In the genomic region with DNA sequence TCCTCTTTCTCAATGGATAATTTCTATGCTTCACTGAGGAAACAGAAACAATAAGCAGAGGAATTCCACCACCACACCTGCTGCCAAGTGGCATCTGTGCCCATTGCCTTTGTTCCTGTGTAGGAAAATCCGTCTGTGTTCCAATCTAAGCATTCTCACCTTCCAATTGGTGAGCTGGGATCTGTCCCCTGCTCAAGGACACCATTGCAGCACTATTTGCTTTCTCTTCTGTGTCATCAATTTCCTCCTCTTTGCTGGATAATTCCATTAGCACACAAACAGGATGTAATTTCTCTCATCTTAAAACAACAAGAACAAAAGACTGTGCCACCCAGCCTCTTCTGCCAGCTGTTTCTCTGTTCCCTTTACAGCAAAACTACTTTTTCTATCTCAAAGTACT, we compare ENCODE assay signal across 1 cellular context.
TF ChIP-seq lines count a peak whose summit lies in the region.

No MANE protein-coding gene starts in this region.

TF ChIP-seq in HepG2, 621 proteins besides CTCF, POLR2A, EP300 and RAD21 (continued from another document and continues in another):
- TF ChIP-seq RERE (CRISPR knock-in tag; IDR thresholded peaks at IDR 0.05; ENCODE audit: low read depth) (peak; percentile 50; the same call in 1 of the 2 replicates), ZBTB43 (CRISPR knock-in tag; conservative IDR thresholded peaks at IDR 0.05) (0 out of 2 replicates have a peak, but pooled peaks have one; percentile 14), ZNF432 (CRISPR knock-in tag; IDR thresholded peaks at IDR 0.05; ENCODE audit: borderline replicate concordance) (no peak), ERF (CRISPR knock-in tag; IDR thresholded peaks at IDR 0.05) (peak; percentile 57; the same call in 1 of the 2 replicates), TAF1 (CRISPR knock-in tag; IDR thresholded peaks at IDR 0.05) (no peak), ZNF34 (CRISPR knock-in tag; IDR thresholded peaks at IDR 0.05; ENCODE audit: borderline replicate concordance) (no peak), JARID2 (CRISPR knock-in tag; IDR thresholded peaks at IDR 0.05; ENCODE audit: insufficient replicate concordance) (no peak), ZMYM4 (CRISPR knock-in tag; IDR thresholded peaks at IDR 0.05) (peak; percentile 70), SOX6 (IDR thresholded peaks at IDR 0.05) (no peak), SOX6 (CRISPR knock-in tag; IDR thresholded peaks at IDR 0.05) (peak; percentile 97), SNRNP70 (IDR thresholded peaks at IDR 0.05; ENCODE audit: low read depth, low read length) (no peak), MAFK (conservative IDR thresholded peaks at IDR 0.05 in 1 of 2, IDR thresholded peaks at IDR 0.05 in 1 of 2; ENCODE audit: low read length in 2 of 2) (peak; percentile 7 to 53; a peak in 3 of 4 replicates), ZNF253 (CRISPR knock-in tag; IDR thresholded peaks at IDR 0.05; ENCODE audit: borderline replicate concordance) (no peak), GABPA (IDR thresholded peaks at IDR 0.05; ENCODE audit: low read depth, low read length) (no peak), GABPA (CRISPR knock-in tag; IDR thresholded peaks at IDR 0.05; ENCODE audit: low read depth) (no peak), ZBTB49 (CRISPR knock-in tag; IDR thresholded peaks at IDR 0.05; ENCODE audit: borderline replicate concordance) (no peak), HCFC1 (IDR thresholded peaks at IDR 0.05; ENCODE audit: low read depth, low read length) (no peak), ZNF839 (CRISPR knock-in tag; IDR thresholded peaks at IDR 0.05; ENCODE audit: borderline replicate concordance) (no peak), HNF4G (IDR thresholded peaks at IDR 0.05; ENCODE audit: borderline replicate concordance, low read depth, low read length) (peak; percentile 13; the same call in 1 of the 2 replicates), HNF4G (CRISPR knock-in tag; IDR thresholded peaks at IDR 0.05; ENCODE audit: borderline replicate concordance, low read depth) (0 out of 2 replicates have a peak, but pooled peaks have one; percentile 56), ZNF124 (CRISPR knock-in tag; IDR thresholded peaks at IDR 0.05) (no peak; the same call in 1 of the 2 replicates), SALL1 (CRISPR knock-in tag; IDR thresholded peaks at IDR 0.05) (peak; percentile 83), ZBTB25 (CRISPR knock-in tag; IDR thresholded peaks at IDR 0.05) (no peak), MAFG (CRISPR knock-in tag; IDR thresholded peaks at IDR 0.05) (no peak), ZSCAN31 (CRISPR knock-in tag; IDR thresholded peaks at IDR 0.05; ENCODE audit: low read depth) (no peak), ZNF383 (CRISPR knock-in tag; IDR thresholded peaks at IDR 0.05; ENCODE audit: borderline replicate concordance) (no peak), LBX2 (CRISPR knock-in tag; IDR thresholded peaks at IDR 0.05; ENCODE audit: borderline replicate concordance) (no peak), SNAPC4 (CRISPR knock-in tag; IDR thresholded peaks at IDR 0.05) (no peak), SAFB2 (CRISPR knock-in tag; IDR thresholded peaks at IDR 0.05; ENCODE audit: borderline replicate concordance, low read depth) (no peak), FLYWCH1 (CRISPR knock-in tag; IDR thresholded peaks at IDR 0.05) (no peak), ZNF563 (CRISPR knock-in tag; IDR thresholded peaks at IDR 0.05) (no peak), CREB1 (IDR thresholded peaks at IDR 0.05) (no peak), CREB1 (CRISPR knock-in tag; IDR thresholded peaks at IDR 0.05) (peak; percentile 37)
- TF ChIP-seq, protein P1, sequence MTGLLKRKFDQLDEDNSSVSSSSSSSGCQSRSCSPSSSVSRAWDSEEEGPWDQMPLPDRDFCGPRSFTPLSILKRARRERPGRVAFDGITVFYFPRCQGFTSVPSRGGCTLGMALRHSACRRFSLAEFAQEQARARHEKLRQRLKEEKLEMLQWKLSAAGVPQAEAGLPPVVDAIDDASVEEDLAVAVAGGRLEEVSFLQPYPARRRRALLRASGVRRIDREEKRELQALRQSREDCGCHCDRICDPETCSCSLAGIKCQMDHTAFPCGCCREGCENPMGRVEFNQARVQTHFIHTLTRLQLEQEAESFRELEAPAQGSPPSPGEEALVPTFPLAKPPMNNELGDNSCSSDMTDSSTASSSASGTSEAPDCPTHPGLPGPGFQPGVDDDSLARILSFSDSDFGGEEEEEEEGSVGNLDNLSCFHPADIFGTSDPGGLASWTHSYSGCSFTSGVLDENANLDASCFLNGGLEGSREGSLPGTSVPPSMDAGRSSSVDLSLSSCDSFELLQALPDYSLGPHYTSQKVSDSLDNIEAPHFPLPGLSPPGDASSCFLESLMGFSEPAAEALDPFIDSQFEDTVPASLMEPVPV (CRISPR knock-in tag; IDR thresholded peaks at IDR 0.05), result no peak
- TF ChIP-seq, protein P2, sequence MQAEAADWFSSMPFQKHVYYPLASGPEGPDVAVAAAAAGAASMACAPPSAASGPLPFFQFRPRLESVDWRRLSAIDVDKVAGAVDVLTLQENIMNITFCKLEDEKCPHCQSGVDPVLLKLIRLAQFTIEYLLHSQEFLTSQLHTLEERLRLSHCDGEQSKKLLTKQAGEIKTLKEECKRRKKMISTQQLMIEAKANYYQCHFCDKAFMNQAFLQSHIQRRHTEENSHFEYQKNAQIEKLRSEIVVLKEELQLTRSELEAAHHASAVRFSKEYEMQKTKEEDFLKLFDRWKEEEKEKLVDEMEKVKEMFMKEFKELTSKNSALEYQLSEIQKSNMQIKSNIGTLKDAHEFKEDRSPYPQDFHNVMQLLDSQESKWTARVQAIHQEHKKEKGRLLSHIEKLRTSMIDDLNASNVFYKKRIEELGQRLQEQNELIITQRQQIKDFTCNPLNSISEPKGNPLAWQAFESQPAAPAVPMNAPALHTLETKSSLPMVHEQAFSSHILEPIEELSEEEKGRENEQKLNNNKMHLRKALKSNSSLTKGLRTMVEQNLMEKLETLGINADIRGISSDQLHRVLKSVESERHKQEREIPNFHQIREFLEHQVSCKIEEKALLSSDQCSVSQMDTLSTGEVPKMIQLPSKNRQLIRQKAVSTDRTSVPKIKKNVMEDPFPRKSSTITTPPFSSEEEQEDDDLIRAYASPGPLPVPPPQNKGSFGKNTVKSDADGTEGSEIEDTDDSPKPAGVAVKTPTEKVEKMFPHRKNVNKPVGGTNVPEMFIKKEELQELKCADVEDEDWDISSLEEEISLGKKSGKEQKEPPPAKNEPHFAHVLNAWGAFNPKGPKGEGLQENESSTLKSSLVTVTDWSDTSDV (CRISPR knock-in tag; IDR thresholded peaks at IDR 0.05), result no peak
- TF ChIP-seq, protein P3, sequence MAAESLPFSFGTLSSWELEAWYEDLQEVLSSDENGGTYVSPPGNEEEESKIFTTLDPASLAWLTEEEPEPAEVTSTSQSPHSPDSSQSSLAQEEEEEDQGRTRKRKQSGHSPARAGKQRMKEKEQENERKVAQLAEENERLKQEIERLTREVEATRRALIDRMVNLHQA (CRISPR knock-in tag; IDR thresholded peaks at IDR 0.05), result no peak
